Comparison of ENCODE assay signal across 14 cellular contexts in the genomic region with DNA sequence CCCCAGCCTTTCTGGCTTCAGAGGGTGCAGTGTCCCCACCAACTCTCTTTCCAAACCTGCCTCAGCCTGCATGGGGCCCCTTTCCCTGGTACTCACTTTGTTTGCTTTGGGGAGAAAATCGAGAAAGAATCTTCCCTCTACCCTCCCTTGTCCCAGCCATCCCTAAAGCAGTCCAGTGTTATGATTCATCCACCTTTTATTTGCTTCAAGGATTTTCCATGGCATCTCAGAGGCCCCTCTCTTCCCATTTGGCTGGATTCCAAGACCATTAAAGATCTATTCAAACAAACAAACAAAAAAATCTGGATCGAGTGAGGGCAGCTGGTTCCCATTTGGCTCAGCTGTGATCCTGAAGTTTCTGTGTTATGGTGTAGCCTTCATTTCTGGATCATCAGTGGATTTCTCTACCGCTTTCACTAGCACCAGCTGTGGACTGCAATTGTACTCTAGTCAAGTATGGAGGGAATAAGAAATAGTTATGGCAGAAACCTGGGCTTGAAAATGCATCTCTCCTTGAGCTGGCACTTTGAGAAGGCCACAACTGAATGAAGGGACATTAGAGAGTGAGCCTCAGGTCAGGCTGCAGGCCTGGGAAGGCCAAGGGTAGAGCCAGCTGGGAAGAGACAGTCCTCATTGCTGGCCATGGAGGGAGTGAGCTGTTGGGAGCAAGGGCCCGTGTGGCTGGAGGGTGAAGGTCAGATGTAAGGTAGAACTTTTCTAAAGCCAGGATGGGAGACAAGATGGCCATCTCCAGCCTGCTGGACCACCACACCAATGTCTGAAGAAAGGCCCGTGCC. TPM values are rescaled to one million over a fixed set of nuclear protein-coding genes. Genes with fewer than 3 reads are reported as not detected.
DNase-seq lines count a peak whose midpoint lies in the region; ATAC-seq and TF ChIP-seq lines count a peak whose summit lies in the region.
"Had no signal": no experiment of that assay in that cellular context is flagged by ENCODE, and none has a peak within 500 bp of the region (broad histone marks: within the 10 kb centered on the region; RNA-seq: fewer than 3 reads in every experiment).

No MANE protein-coding gene starts in this region.

- no peak for TF ChIP-seq CTCF in OCI-LY7 (conservative IDR thresholded peaks at IDR 0.05; ENCODE audit: low read length)

- H3K79me2 ChIP-seq in OCI-LY7 (ENCODE audit: insufficient read depth, low read depth, low read length): no peaks in the 10 kb centered on the region

- no peaks in the 10 kb centered on the region for H3K9me3 ChIP-seq in OCI-LY7 (ENCODE audit: low read length)

- no peak overlapping the region for H2AFZ ChIP-seq in OCI-LY7 (ENCODE audit: low read length)

- H3K9me2 ChIP-seq in OCI-LY7 (ENCODE audit: insufficient read depth, low read length): no peaks in the 10 kb centered on the region

- ATAC-seq in GM18861 (IDR thresholded peaks at IDR 0.05; ENCODE audit: unreplicated experiment): no peak
- ATAC-seq: left colon had no signal

- no peaks in the 10 kb centered on the region for H3K27me3 Mint-ChIP-seq in activated CD4-positive, alpha-beta memory T cell treated with anti-CD3 and anti-CD28 coated beads for 36 hours

- DNase-seq in COLO668 (lab: John Stamatoyannopoulos, UW; ENCODE audit: unreplicated experiment) (peak; percentile 4), NCI-H1092 (lab: John Stamatoyannopoulos, UW) (peak; percentile 69), SW480 (ENCODE audit: low spot score) (peak; percentile 55), glomerular visceral epithelial cell (ENCODE audit: extremely low spot score) (peak; percentile 12), hypothalamus (lab: John Stamatoyannopoulos, UW) (no peak), OCI-LY7 (ENCODE audit: low spot score) (no peak)
- DNase-seq in activated CD4-positive, alpha-beta memory T cell treated with anti-CD3 and anti-CD28 coated beads for 36 hours: no peak
- DNase-seq: activated CD8-positive, alpha-beta memory T cell treated with anti-CD3 and anti-CD28 coated beads, Interleukin-2, amount 50 U/mL, for 48 hours; DND-41; left colon; SW 1271 had no signal

- no peaks in the 10 kb centered on the region for H3K9me3 Mint-ChIP-seq in activated CD4-positive, alpha-beta memory T cell treated with anti-CD3 and anti-CD28 coated beads for 36 hours
- H3K9me3 Mint-ChIP-seq: dendritic cell treated with granulocyte-macrophage colony-stimulating factor and Interleukin-4, amounts not matched to agents 40 ng/mL and 50 ng/mL, for 4 days had no signal

- no peaks in the 10 kb centered on the region for H3K4me1 ChIP-seq in OCI-LY7 (ENCODE audit: insufficient read depth, low read length, poor library complexity, severe bottlenecking)

- H4K20me1 ChIP-seq in OCI-LY7 (ENCODE audit: insufficient read depth, low read length): no peaks in the 10 kb centered on the region

- no peak overlapping the region for H3K27ac Mint-ChIP-seq in activated CD4-positive, alpha-beta memory T cell treated with anti-CD3 and anti-CD28 coated beads for 36 hours
- H3K27ac Mint-ChIP-seq: dendritic cell treated with granulocyte-macrophage colony-stimulating factor and Interleukin-4, amounts not matched to agents 40 ng/mL and 50 ng/mL, for 4 days had no signal

- CTCF ChIA-PET in activated CD4-positive, alpha-beta memory T cell treated with anti-CD3 and anti-CD28 coated beads for 36 hours (lab: Charles Lee): no interaction called here
- CTCF ChIA-PET in OCI-LY7 (lab: Charles Lee; ENCODE audit: unreplicated experiment): no interaction called here

- H3K36me3 ChIP-seq in OCI-LY7 (ENCODE audit: insufficient read depth, low read length): no peaks in the 10 kb centered on the region

- no peak overlapping the region for H3K4me2 ChIP-seq in OCI-LY7 (ENCODE audit: low read length)

- H3K4me1 Mint-ChIP-seq in activated CD4-positive, alpha-beta memory T cell treated with anti-CD3 and anti-CD28 coated beads for 36 hours (ENCODE audit: low read depth): no peaks in the 10 kb centered on the region

- no TSS peak for BruUV-seq in OCI-LY7 (replicated peaks; lab: Mats Ljungman, UMichigan)

- no peak overlapping the region for H3K4me3 ChIP-seq in OCI-LY7 (ENCODE audit: low read depth, low read length, poor library complexity, severe bottlenecking)

- H3K4me3 Mint-ChIP-seq in activated CD4-positive, alpha-beta memory T cell treated with anti-CD3 and anti-CD28 coated beads for 36 hours: no peak overlapping the region
- H3K4me3 Mint-ChIP-seq: dendritic cell treated with granulocyte-macrophage colony-stimulating factor and Interleukin-4, amounts not matched to agents 40 ng/mL and 50 ng/mL, for 4 days had no signal

- no peak overlapping the region for H3K27ac ChIP-seq in OCI-LY7 (ENCODE audit: low read depth, low read length, poor library complexity, severe bottlenecking)

- POLR2A ChIA-PET in activated CD4-positive, alpha-beta memory T cell treated with anti-CD3 and anti-CD28 coated beads for 36 hours (lab: Charles Lee): no interaction called here
- POLR2A ChIA-PET in OCI-LY7 (lab: Charles Lee): no interaction called here

- H3K36me3 Mint-ChIP-seq in activated CD4-positive, alpha-beta memory T cell treated with anti-CD3 and anti-CD28 coated beads for 36 hours: no peaks in the 10 kb centered on the region

- intact Hi-C loops in activated CD4-positive, alpha-beta memory T cell treated with anti-CD3 and anti-CD28 coated beads for 36 hours (cut with micrococcal nuclease): no loop called here
- intact Hi-C loops in OCI-LY7 (cut with micrococcal nuclease; ENCODE audit: unreplicated experiment): no loop called here

RNA-seq across cellular contexts. Expression of a gene that starts 13.7 kb away (rescaled TPM):
- total RNA-seq in activated CD4-positive, alpha-beta memory T cell treated with anti-CD3 and anti-CD28 coated beads for 36 hours: not detected
- not detected in 2 replicates for total RNA-seq in OCI-LY7 (2014; rRNA removed; shearing (Covaris generic))
- not detected in 2 replicates for total RNA-seq in OCI-LY7 (2022)
- total RNA-seq: left colon, skeletal muscle tissue had no signal

RNA-seq across cellular contexts. Expression of a gene that starts 19.0 kb away (rescaled TPM):
- not detected for total RNA-seq in activated CD4-positive, alpha-beta memory T cell treated with anti-CD3 and anti-CD28 coated beads for 36 hours
- total RNA-seq in OCI-LY7 (2014; rRNA removed; shearing (Covaris generic)): not detected in 2 replicates
- 0.74 and 0.91 TPM in 2 replicates for total RNA-seq in OCI-LY7 (2022)

RNA-seq across cellular contexts. Expression of a gene that starts 34.4 kb away (rescaled TPM):
- total RNA-seq in activated CD4-positive, alpha-beta memory T cell treated with anti-CD3 and anti-CD28 coated beads for 36 hours: not detected
- total RNA-seq in OCI-LY7 (2014; rRNA removed; shearing (Covaris generic)): not detected in 2 replicates
- total RNA-seq in OCI-LY7 (2022): not detected in 2 replicates
- total RNA-seq: left colon, skeletal muscle tissue had no signal

RNA-seq across cellular contexts. Expression of a gene that starts 46.2 kb away (rescaled TPM):
- total RNA-seq in activated CD4-positive, alpha-beta memory T cell treated with anti-CD3 and anti-CD28 coated beads for 36 hours: not detected
- total RNA-seq in OCI-LY7 (2014; rRNA removed; shearing (Covaris generic)): not detected in 2 replicates
- total RNA-seq in OCI-LY7 (2022): 0.74 and 1.2 TPM in 2 replicates
- total RNA-seq: left colon had no signal

Comparison
In these comparisons a context has a peak if more than half of its experiments do, and no peak if none do; other contexts are left out.
1. DNase-seq: peak in COLO668 (single experiment), NCI-H1092 (single experiment), SW480 (single experiment) and glomerular visceral epithelial cell (single experiment); none in hypothalamus (0 of 51), activated CD4-positive, alpha-beta memory T cell treated with anti-CD3 and anti-CD28 coated beads for 36 hours (single experiment) and OCI-LY7 (single experiment).